In genomic region chr1:47555841-47556616, GRCh38 we compare ENCODE assay signal across 14 cellular contexts.
DNase-seq lines count a peak whose midpoint lies in the region; ATAC-seq and TF ChIP-seq lines count a peak whose summit lies in the region.
"Had no signal": no experiment of that assay in that cellular context is flagged by ENCODE, and none has a peak within 500 bp of the region (broad histone marks: within the 10 kb centered on the region; RNA-seq: fewer than 3 reads in every experiment).

No MANE protein-coding gene starts in this region.

- H3K9me3 Mint-ChIP-seq in activated naive CD4-positive, alpha-beta T cell treated with anti-CD3 and anti-CD28 coated beads, Interleukin-2, amount 50 U/mL, for 72 hours = no peaks in the 10 kb centered on the region
- no peaks in the 10 kb centered on the region for H3K9me3 Mint-ChIP-seq in activated CD4-positive, alpha-beta T cell treated with anti-CD3 and anti-CD28 coated beads, Interleukin-2, amount 10 ng/mL, durations not matched to agents 7 days and 5 days
- H3K9me3 Mint-ChIP-seq: CD8-positive, alpha-beta memory T cell had no signal

- H3K79me2 ChIP-seq in PC-9 (ENCODE audit: low read depth) = no peaks in the 10 kb centered on the region

- no peak overlapping the region for H3K4me3 Mint-ChIP-seq in activated CD4-positive, alpha-beta T cell treated with anti-CD3 and anti-CD28 coated beads, Interleukin-2, amount 10 ng/mL, durations not matched to agents 7 days and 5 days
- H3K4me3 Mint-ChIP-seq: CD8-positive, alpha-beta memory T cell had no signal

- intact Hi-C loops in PC-9 (cut with micrococcal nuclease; ENCODE audit: unreplicated experiment) (no loop called here), stomach (cut with DNase I; ENCODE audit: low total_unique reads) (no loop called here)

- no peaks in the 10 kb centered on the region for H3K36me3 Mint-ChIP-seq in activated naive CD4-positive, alpha-beta T cell treated with anti-CD3 and anti-CD28 coated beads, Interleukin-2, amount 50 U/mL, for 72 hours
- H3K36me3 Mint-ChIP-seq in activated CD4-positive, alpha-beta T cell treated with anti-CD3 and anti-CD28 coated beads, Interleukin-2, amount 10 ng/mL, durations not matched to agents 7 days and 5 days (ENCODE audit: low read depth) = no peaks in the 10 kb centered on the region
- H3K36me3 Mint-ChIP-seq: CD8-positive, alpha-beta memory T cell had no signal

- no peaks in the 10 kb centered on the region for H3K36me3 ChIP-seq in PC-9 (ENCODE audit: low read depth)
- no peaks in the 10 kb centered on the region for H3K36me3 ChIP-seq in stomach
- H3K36me3 ChIP-seq: HAP-1 had no signal

- TF ChIP-seq POLR2A in stomach (IDR thresholded peaks at IDR 0.05) = no peak

- H3K27ac ChIP-seq in PC-9 (peak overlapping the region; percentile 84), stomach (peak overlapping the region; percentile 1 to 71 (median 58)), coronary artery (no peak overlapping the region)

- no peaks in the 10 kb centered on the region for H3K9me2 ChIP-seq in PC-9 (ENCODE audit: insufficient read depth)

- H3K9me3 ChIP-seq in PC-9 (ENCODE audit: insufficient read depth, low read depth) (no peaks in the 10 kb centered on the region), stomach (no peaks in the 10 kb centered on the region)
- H3K9me3 ChIP-seq: HAP-1 had no signal

- no peak overlapping the region for H3K27ac Mint-ChIP-seq in activated naive CD4-positive, alpha-beta T cell treated with anti-CD3 and anti-CD28 coated beads, Interleukin-2, amount 50 U/mL, for 72 hours
- H3K27ac Mint-ChIP-seq in activated CD4-positive, alpha-beta T cell treated with anti-CD3 and anti-CD28 coated beads, Interleukin-2, amount 10 ng/mL, durations not matched to agents 7 days and 5 days = no peak overlapping the region
- H3K27ac Mint-ChIP-seq: CD8-positive, alpha-beta memory T cell had no signal

- H3K4me2 ChIP-seq in PC-9 = peak overlapping the region; percentile 55

- no TSS peak for BruUV-seq in PC-9 (replicated peaks; lab: Mats Ljungman, UMichigan)

- peaks cover 49% of the 10 kb centered on the region for H3F3A ChIP-seq in PC-9 (ENCODE audit: insufficient read depth, low read depth)

- H3K4me1 ChIP-seq in PC-9 (replicated peaks; ENCODE audit: insufficient read depth) (peaks cover 73% of the 10 kb centered on the region), stomach (peaks cover 25 to 76% (median 49%) of the 10 kb centered on the region in 4 donors)
- H3K4me1 ChIP-seq: HAP-1 had no signal

- DNase-seq in DMS79 treated with DMSO at 0.1 percent for 48 hours (lab: John Stamatoyannopoulos, UW) (peak; percentile 51), PC-9 (no peak), left kidney (ENCODE audit: low read depth, low spot score) (peak; percentile 61), stomach (no peak), coronary artery (ENCODE audit: low spot score) (no peak)
- DNase-seq in activated naive CD4-positive, alpha-beta T cell treated with anti-CD3 and anti-CD28 coated beads, Interleukin-2, amount 50 U/mL, for 72 hours (ENCODE audit: low spot score in 2 of 2) = no peak
- no peak for DNase-seq in activated CD4-positive, alpha-beta T cell treated with anti-CD3 and anti-CD28 coated beads, Interleukin-2, amount 10 ng/mL, durations not matched to agents 7 days and 5 days
- DNase-seq: CD8-positive, alpha-beta memory T cell; DMS 273 treated with DMSO at 0.1 percent for 48 hours; IMR-90; NCI-H1436; NCI-H2029 treated with DMSO at 0.1 percent for 48 hours; NCI-H82 had no signal

- H3K4me1 Mint-ChIP-seq in activated CD4-positive, alpha-beta T cell treated with anti-CD3 and anti-CD28 coated beads, Interleukin-2, amount 10 ng/mL, durations not matched to agents 7 days and 5 days = no peaks in the 10 kb centered on the region
- H3K4me1 Mint-ChIP-seq: CD8-positive, alpha-beta memory T cell had no signal

- no peaks in the 10 kb centered on the region for H4K20me1 ChIP-seq in PC-9 (ENCODE audit: insufficient read depth)

- H3K27me3 ChIP-seq in PC-9 (ENCODE audit: insufficient read depth, low read depth) (no peaks in the 10 kb centered on the region), stomach (peaks cover 0 to 26% (median 0%) of the 10 kb centered on the region in 3 donors)

- ATAC-seq in activated naive CD4-positive, alpha-beta T cell treated with anti-CD3 and anti-CD28 coated beads, Interleukin-2, amount 50 U/mL, for 72 hours = no peak

- H3K27me3 Mint-ChIP-seq in activated CD4-positive, alpha-beta T cell treated with anti-CD3 and anti-CD28 coated beads, Interleukin-2, amount 10 ng/mL, durations not matched to agents 7 days and 5 days = peaks cover 2% of the 10 kb centered on the region

- POLR2A ChIA-PET in PC-9 (lab: Charles Lee; ENCODE audit: unreplicated experiment) = no interaction called here
- POLR2A ChIA-PET in activated CD4-positive, alpha-beta T cell treated with anti-CD3 and anti-CD28 coated beads, Interleukin-2, amount 10 ng/mL, durations not matched to agents 7 days and 5 days (lab: Charles Lee) = no interaction called here

- 59 to 70% (median 63%) methylated on average over 19 to 24 of the region's 24 CpGs for WGBS in stomach, 5 donors

- TF ChIP-seq EP300 in stomach (IDR thresholded peaks at IDR 0.05) = no peak

- TF ChIP-seq CTCF in PC-9 (conservative IDR thresholded peaks at IDR 0.05) (no peak), stomach (IDR thresholded peaks at IDR 0.05) (no peak), coronary artery (IDR thresholded peaks at IDR 0.05) (no peak)

- H2AFZ ChIP-seq in PC-9 = no peak overlapping the region

- CTCF ChIA-PET in PC-9 (lab: Charles Lee) = no interaction called here
- CTCF ChIA-PET in activated CD4-positive, alpha-beta T cell treated with anti-CD3 and anti-CD28 coated beads, Interleukin-2, amount 10 ng/mL, durations not matched to agents 7 days and 5 days (lab: Charles Lee) = no interaction called here

- H3K4me3 ChIP-seq in PC-9 (no peak overlapping the region), stomach (no peak overlapping the region), coronary artery (no peak overlapping the region)
- H3K4me3 ChIP-seq: HAP-1 had no signal

Comparison
In these comparisons a context has a peak if more than half of its experiments do, and no peak if none do; other contexts are left out.
1. DNase-seq: peak in DMS79 treated with DMSO at 0.1 percent for 48 hours (single experiment) and left kidney (single experiment); none in PC-9 (0 of 2), stomach (single experiment), coronary artery (single experiment), activated naive CD4-positive, alpha-beta T cell treated with anti-CD3 and anti-CD28 coated beads, Interleukin-2, amount 50 U/mL, for 72 hours (0 of 2) and activated CD4-positive, alpha-beta T cell treated with anti-CD3 and anti-CD28 coated beads, Interleukin-2, amount 10 ng/mL, durations not matched to agents 7 days and 5 days (single experiment).
2. H3K27ac ChIP-seq: peak in PC-9 (single experiment) and stomach (5 of 5); none in coronary artery (0 of 2).